1 cellular context compared by ENCODE assay signal in the genomic region with DNA sequence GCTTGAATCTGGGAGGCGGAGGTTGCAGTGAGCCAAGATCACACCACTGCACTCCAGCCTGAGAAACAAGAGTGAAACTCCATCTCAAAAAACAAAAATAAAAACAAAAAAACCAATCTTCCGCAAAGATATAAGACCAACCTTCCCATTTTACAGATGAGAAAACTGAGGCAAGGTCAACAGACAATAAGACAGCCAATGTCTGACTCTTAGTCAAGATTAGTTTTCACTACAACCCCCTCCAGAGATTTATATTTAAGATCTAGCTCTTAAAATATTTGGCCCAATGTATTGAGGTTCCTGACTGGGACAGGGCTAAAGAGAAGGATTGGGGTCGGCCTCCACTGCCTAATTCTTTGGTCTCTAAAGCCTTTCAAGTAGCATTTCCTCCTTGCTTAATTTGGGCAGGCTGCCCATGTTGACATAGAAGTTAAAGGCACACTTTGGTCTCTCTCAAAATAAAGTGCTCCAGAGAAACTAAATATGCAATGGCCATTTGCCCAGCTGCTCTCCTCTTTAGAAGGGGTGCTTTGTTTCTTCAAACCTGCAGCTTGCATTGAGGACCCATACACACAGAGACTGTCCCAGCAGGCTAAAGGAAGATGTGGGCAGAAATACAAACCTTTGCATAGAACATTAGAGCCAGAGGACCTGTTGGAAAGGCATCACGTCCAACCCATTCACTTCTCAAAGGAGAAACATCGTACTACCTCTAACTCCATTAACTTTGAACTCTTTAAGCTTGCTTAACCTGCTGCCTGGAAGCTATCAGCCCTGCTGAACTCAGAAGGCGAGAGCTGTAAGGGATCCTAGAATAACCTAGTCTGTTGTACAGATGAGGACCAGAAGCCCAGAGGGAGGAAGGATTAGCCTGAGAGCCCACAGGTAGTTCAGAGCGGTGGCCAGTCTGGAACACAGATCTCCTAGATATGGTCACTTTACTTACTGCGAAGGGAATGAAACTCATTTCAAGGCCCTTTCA.
TF ChIP-seq lines count a peak whose summit lies in the region.

No MANE protein-coding gene starts in this region.

TF ChIP-seq in HepG2, 621 proteins besides CTCF, POLR2A, EP300 and RAD21 (continues in another document):
- TF ChIP-seq ZNF761 (CRISPR knock-in tag; conservative IDR thresholded peaks at IDR 0.05) (no peak), NR2F6 (IDR thresholded peaks at IDR 0.05) (peak; percentile 41), NR2F6 (CRISPR knock-in tag; IDR thresholded peaks at IDR 0.05) (no peak), RFX1 (IDR thresholded peaks at IDR 0.05) (no peak), MTF2 (CRISPR knock-in tag; IDR thresholded peaks at IDR 0.05; ENCODE audit: borderline replicate concordance) (peak; percentile 47; the same call in 1 of the 2 replicates), NR2F1 (CRISPR knock-in tag; IDR thresholded peaks at IDR 0.05) (no peak), TCF7 (IDR thresholded peaks at IDR 0.05; ENCODE audit: low read depth) (peak; percentile 81), ZNF781 (CRISPR knock-in tag; IDR thresholded peaks at IDR 0.05; ENCODE audit: borderline replicate concordance, not compliant biosample characterization) (no peak), HOXA3 (CRISPR knock-in tag; IDR thresholded peaks at IDR 0.05) (0 out of 2 replicates have a peak, but pooled peaks have one; percentile 23), ZNF143 (CRISPR knock-in tag; IDR thresholded peaks at IDR 0.05) (no peak), SAP130 (CRISPR knock-in tag; IDR thresholded peaks at IDR 0.05; ENCODE audit: low read depth) (peak; percentile 40; the same call in 1 of the 2 replicates), MED13 (CRISPR knock-in tag; IDR thresholded peaks at IDR 0.05) (peak; percentile 78; the same call in 1 of the 2 replicates), SOX13 (IDR thresholded peaks at IDR 0.05) (no peak), SOX13 (CRISPR knock-in tag; conservative IDR thresholded peaks at IDR 0.05 in 1 of 2, IDR thresholded peaks at IDR 0.05 in 1 of 2) (peak in 1 of 2 experiments; percentile 59; a peak in 2 of 4 replicates), GATAD2A (CRISPR knock-in tag; IDR thresholded peaks at IDR 0.05) (peak; percentile 73), BCL6 (CRISPR knock-in tag; IDR thresholded peaks at IDR 0.05) (peak; percentile 49; the same call in 1 of the 2 replicates), ZFAT (CRISPR knock-in tag; conservative IDR thresholded peaks at IDR 0.05) (no peak), HNF4A (CRISPR knock-in tag; IDR thresholded peaks at IDR 0.05) (peak; percentile 68), ZNF605 (CRISPR knock-in tag; IDR thresholded peaks at IDR 0.05) (peak; percentile 60; the same call in 1 of the 2 replicates), ZBTB7B (CRISPR knock-in tag; IDR thresholded peaks at IDR 0.05) (peak; percentile 42; the same call in 1 of the 2 replicates), SRSF9 (IDR thresholded peaks at IDR 0.05; ENCODE audit: borderline replicate concordance, insufficient read depth, low read depth, low read length, poor library complexity, severe bottlenecking) (no peak), HNF4G (IDR thresholded peaks at IDR 0.05; ENCODE audit: borderline replicate concordance, low read depth, low read length) (peak; percentile 5; the same call in 1 of the 2 replicates), HNF4G (CRISPR knock-in tag; IDR thresholded peaks at IDR 0.05; ENCODE audit: borderline replicate concordance, low read depth) (no peak), ZMYM2 (CRISPR knock-in tag; IDR thresholded peaks at IDR 0.05) (0 out of 2 replicates have a peak, but pooled peaks have one; percentile 28), ZNF331 (CRISPR knock-in tag; IDR thresholded peaks at IDR 0.05) (peak; percentile 9; the same call in 1 of the 2 replicates), ZNF274 (CRISPR knock-in tag; IDR thresholded peaks at IDR 0.05) (no peak), ZNF652 (CRISPR knock-in tag; IDR thresholded peaks at IDR 0.05; ENCODE audit: borderline replicate concordance, low read depth) (no peak)
- TF ChIP-seq, protein P1, sequence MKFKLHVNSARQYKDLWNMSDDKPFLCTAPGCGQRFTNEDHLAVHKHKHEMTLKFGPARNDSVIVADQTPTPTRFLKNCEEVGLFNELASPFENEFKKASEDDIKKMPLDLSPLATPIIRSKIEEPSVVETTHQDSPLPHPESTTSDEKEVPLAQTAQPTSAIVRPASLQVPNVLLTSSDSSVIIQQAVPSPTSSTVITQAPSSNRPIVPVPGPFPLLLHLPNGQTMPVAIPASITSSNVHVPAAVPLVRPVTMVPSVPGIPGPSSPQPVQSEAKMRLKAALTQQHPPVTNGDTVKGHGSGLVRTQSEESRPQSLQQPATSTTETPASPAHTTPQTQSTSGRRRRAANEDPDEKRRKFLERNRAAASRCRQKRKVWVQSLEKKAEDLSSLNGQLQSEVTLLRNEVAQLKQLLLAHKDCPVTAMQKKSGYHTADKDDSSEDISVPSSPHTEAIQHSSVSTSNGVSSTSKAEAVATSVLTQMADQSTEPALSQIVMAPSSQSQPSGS (CRISPR knock-in tag; IDR thresholded peaks at IDR 0.05) = no peak; the same call in 1 of the 2 replicates
- TF ChIP-seq, protein P2, sequence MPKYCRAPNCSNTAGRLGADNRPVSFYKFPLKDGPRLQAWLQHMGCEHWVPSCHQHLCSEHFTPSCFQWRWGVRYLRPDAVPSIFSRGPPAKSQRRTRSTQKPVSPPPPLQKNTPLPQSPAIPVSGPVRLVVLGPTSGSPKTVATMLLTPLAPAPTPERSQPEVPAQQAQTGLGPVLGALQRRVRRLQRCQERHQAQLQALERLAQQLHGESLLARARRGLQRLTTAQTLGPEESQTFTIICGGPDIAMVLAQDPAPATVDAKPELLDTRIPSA (CRISPR knock-in tag; IDR thresholded peaks at IDR 0.05; ENCODE audit: borderline replicate concordance) = no peak
- TF ChIP-seq, protein P3, sequence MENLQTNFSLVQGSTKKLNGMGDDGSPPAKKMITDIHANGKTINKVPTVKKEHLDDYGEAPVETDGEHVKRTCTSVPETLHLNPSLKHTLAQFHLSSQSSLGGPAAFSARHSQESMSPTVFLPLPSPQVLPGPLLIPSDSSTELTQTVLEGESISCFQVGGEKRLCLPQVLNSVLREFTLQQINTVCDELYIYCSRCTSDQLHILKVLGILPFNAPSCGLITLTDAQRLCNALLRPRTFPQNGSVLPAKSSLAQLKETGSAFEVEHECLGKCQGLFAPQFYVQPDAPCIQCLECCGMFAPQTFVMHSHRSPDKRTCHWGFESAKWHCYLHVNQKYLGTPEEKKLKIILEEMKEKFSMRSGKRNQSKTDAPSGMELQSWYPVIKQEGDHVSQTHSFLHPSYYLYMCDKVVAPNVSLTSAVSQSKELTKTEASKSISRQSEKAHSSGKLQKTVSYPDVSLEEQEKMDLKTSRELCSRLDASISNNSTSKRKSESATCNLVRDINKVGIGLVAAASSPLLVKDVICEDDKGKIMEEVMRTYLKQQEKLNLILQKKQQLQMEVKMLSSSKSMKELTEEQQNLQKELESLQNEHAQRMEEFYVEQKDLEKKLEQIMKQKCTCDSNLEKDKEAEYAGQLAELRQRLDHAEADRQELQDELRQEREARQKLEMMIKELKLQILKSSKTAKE (CRISPR knock-in tag; IDR thresholded peaks at IDR 0.05; ENCODE audit: borderline replicate concordance) = no peak
- TF ChIP-seq, protein P4, sequence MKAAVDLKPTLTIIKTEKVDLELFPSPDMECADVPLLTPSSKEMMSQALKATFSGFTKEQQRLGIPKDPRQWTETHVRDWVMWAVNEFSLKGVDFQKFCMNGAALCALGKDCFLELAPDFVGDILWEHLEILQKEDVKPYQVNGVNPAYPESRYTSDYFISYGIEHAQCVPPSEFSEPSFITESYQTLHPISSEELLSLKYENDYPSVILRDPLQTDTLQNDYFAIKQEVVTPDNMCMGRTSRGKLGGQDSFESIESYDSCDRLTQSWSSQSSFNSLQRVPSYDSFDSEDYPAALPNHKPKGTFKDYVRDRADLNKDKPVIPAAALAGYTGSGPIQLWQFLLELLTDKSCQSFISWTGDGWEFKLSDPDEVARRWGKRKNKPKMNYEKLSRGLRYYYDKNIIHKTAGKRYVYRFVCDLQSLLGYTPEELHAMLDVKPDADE (CRISPR knock-in tag; IDR thresholded peaks at IDR 0.05) = no peak
- TF ChIP-seq, protein P5, sequence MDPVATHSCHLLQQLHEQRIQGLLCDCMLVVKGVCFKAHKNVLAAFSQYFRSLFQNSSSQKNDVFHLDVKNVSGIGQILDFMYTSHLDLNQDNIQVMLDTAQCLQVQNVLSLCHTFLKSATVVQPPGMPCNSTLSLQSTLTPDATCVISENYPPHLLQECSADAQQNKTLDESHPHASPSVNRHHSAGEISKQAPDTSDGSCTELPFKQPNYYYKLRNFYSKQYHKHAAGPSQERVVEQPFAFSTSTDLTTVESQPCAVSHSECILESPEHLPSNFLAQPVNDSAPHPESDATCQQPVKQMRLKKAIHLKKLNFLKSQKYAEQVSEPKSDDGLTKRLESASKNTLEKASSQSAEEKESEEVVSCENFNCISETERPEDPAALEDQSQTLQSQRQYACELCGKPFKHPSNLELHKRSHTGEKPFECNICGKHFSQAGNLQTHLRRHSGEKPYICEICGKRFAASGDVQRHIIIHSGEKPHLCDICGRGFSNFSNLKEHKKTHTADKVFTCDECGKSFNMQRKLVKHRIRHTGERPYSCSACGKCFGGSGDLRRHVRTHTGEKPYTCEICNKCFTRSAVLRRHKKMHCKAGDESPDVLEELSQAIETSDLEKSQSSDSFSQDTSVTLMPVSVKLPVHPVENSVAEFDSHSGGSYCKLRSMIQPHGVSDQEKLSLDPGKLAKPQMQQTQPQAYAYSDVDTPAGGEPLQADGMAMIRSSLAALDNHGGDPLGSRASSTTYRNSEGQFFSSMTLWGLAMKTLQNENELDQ (CRISPR knock-in tag; IDR thresholded peaks at IDR 0.05; ENCODE audit: borderline replicate concordance) = no peak
- TF ChIP-seq, protein P6, sequence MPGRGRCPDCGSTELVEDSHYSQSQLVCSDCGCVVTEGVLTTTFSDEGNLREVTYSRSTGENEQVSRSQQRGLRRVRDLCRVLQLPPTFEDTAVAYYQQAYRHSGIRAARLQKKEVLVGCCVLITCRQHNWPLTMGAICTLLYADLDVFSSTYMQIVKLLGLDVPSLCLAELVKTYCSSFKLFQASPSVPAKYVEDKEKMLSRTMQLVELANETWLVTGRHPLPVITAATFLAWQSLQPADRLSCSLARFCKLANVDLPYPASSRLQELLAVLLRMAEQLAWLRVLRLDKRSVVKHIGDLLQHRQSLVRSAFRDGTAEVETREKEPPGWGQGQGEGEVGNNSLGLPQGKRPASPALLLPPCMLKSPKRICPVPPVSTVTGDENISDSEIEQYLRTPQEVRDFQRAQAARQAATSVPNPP (CRISPR knock-in tag; IDR thresholded peaks at IDR 0.05) = no peak
- TF ChIP-seq, protein P7, sequence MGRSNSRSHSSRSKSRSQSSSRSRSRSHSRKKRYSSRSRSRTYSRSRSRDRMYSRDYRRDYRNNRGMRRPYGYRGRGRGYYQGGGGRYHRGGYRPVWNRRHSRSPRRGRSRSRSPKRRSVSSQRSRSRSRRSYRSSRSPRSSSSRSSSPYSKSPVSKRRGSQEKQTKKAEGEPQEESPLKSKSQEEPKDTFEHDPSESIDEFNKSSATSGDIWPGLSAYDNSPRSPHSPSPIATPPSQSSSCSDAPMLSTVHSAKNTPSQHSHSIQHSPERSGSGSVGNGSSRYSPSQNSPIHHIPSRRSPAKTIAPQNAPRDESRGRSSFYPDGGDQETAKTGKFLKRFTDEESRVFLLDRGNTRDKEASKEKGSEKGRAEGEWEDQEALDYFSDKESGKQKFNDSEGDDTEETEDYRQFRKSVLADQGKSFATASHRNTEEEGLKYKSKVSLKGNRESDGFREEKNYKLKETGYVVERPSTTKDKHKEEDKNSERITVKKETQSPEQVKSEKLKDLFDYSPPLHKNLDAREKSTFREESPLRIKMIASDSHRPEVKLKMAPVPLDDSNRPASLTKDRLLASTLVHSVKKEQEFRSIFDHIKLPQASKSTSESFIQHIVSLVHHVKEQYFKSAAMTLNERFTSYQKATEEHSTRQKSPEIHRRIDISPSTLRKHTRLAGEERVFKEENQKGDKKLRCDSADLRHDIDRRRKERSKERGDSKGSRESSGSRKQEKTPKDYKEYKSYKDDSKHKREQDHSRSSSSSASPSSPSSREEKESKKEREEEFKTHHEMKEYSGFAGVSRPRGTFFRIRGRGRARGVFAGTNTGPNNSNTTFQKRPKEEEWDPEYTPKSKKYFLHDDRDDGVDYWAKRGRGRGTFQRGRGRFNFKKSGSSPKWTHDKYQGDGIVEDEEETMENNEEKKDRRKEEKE (IDR thresholded peaks at IDR 0.05) = no peak
- TF ChIP-seq, protein P8, sequence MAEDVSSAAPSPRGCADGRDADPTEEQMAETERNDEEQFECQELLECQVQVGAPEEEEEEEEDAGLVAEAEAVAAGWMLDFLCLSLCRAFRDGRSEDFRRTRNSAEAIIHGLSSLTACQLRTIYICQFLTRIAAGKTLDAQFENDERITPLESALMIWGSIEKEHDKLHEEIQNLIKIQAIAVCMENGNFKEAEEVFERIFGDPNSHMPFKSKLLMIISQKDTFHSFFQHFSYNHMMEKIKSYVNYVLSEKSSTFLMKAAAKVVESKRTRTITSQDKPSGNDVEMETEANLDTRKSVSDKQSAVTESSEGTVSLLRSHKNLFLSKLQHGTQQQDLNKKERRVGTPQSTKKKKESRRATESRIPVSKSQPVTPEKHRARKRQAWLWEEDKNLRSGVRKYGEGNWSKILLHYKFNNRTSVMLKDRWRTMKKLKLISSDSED (CRISPR knock-in tag; IDR thresholded peaks at IDR 0.05) = no peak
- TF ChIP-seq, protein P9, sequence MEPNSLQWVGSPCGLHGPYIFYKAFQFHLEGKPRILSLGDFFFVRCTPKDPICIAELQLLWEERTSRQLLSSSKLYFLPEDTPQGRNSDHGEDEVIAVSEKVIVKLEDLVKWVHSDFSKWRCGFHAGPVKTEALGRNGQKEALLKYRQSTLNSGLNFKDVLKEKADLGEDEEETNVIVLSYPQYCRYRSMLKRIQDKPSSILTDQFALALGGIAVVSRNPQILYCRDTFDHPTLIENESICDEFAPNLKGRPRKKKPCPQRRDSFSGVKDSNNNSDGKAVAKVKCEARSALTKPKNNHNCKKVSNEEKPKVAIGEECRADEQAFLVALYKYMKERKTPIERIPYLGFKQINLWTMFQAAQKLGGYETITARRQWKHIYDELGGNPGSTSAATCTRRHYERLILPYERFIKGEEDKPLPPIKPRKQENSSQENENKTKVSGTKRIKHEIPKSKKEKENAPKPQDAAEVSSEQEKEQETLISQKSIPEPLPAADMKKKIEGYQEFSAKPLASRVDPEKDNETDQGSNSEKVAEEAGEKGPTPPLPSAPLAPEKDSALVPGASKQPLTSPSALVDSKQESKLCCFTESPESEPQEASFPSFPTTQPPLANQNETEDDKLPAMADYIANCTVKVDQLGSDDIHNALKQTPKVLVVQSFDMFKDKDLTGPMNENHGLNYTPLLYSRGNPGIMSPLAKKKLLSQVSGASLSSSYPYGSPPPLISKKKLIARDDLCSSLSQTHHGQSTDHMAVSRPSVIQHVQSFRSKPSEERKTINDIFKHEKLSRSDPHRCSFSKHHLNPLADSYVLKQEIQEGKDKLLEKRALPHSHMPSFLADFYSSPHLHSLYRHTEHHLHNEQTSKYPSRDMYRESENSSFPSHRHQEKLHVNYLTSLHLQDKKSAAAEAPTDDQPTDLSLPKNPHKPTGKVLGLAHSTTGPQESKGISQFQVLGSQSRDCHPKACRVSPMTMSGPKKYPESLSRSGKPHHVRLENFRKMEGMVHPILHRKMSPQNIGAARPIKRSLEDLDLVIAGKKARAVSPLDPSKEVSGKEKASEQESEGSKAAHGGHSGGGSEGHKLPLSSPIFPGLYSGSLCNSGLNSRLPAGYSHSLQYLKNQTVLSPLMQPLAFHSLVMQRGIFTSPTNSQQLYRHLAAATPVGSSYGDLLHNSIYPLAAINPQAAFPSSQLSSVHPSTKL (CRISPR knock-in tag; IDR thresholded peaks at IDR 0.05) = peak; percentile 69; the same call in 1 of the 2 replicates
